In the genomic region with DNA sequence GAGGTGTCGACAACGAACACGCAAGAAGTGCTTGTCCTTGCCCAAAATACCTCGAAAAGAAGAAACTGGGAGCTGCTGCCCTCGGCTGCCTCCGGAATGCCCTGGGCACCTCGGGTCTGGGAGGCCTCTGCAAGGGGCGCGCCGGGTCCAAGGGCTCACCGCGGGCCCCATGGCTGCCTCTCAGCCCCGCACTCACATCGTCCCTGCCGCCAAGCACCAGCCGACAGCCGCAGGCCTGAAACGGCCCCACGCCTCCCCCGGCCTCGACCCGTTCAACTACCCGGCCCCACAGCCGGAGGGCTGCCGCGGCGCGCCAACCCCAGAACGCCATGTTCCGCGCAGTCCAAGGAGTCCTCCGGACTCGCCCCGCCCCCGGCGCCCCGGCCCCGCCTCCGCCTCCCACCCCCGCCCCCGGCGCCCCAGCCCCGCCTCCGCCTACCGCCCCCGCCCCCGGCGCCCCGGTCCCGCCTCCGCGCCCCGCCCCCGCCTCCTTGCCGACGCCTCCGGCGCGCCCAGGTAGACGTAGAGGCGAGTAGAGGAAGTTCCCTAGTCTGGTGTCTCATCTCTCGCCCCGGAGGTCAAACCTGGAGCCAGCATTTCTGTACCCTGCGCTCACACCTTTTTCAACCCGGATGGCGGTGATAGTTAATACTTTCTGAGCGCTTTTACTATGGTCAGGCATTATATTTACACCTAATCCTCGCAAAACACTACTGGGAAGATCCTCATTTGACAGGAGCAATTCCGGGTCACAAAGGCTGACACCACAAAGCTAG, we compare ENCODE assay signal across 8 cellular contexts. TPM values are rescaled to one million over a fixed set of nuclear protein-coding genes. Genes with fewer than 3 reads are reported as not detected.
DNase-seq lines count a peak whose midpoint lies in the region; ATAC-seq, FAIRE-seq and TF ChIP-seq lines count a peak whose summit lies in the region.

Gene SIRT3 (minus strand): TSS at position 345 of the 776 bp plus-strand sequence. CDS start 14 bp downstream, at position 331.

- no peaks in the 10 kb centered on the region for H3K9me3 ChIP-seq in left ventricle myocardium inferior (replicated peaks)
- H3K9me3 ChIP-seq in prostate gland: no peaks in the 10 kb centered on the region

- intact Hi-C loops in left ventricle myocardium inferior (cut with micrococcal nuclease) (no loop called here), prostate gland (cut with DNase I) (loop anchor here (2.0 to 10.0 kb wide), 3 partner anchors 29 to 269 kb away; partner anchors contain the start of genes BET1L, RIC8A and RNH1)

- peak within 1 kb of the TSS; percentile 99 for H3K27ac Mint-ChIP-seq in T-helper 1 cell treated with Interleukin-12 subunit alpha and Interleukin-12 subunit beta and Interleukin-4 antibody, amounts not matched to agents 30 μg/mL and 1 μg/mL, for 36 hours

- peaks cover 12% of the 10 kb centered on the region for H3K36me3 Mint-ChIP-seq in T-helper 1 cell treated with Interleukin-12 subunit alpha and Interleukin-12 subunit beta and Interleukin-4 antibody, amounts not matched to agents 30 μg/mL and 1 μg/mL, for 36 hours (ENCODE audit: low read depth)

- DNase-seq in GM12891 (ENCODE audit: insufficient read length, low spot score) (peak; percentile 94), NCI-H1417 (lab: John Stamatoyannopoulos, UW) (peak; percentile 84 to 88 (median 86)), amniotic epithelial cell (ENCODE audit: low read depth) (peak; percentile 76), left ventricle myocardium inferior (peak; percentile 85), prostate gland (ENCODE audit: low spot score) (peak; percentile 86), ureter (ENCODE audit: low spot score) (peak; percentile 85)

- TF ChIP-seq POLR2A in GM12891 (IDR thresholded peaks at IDR 0.05; ENCODE audit: low read depth, low read length): peak; percentile 60
- peak; percentile 68 for TF ChIP-seq POLR2A in prostate gland (IDR thresholded peaks at IDR 0.05)

- H3K4me1 Mint-ChIP-seq in T-helper 1 cell treated with Interleukin-12 subunit alpha and Interleukin-12 subunit beta and Interleukin-4 antibody, amounts not matched to agents 30 μg/mL and 1 μg/mL, for 36 hours (ENCODE audit: low read depth): peaks cover 40% of the 10 kb centered on the region

- H3K4me1 ChIP-seq in left ventricle myocardium inferior: peaks cover 55% of the 10 kb centered on the region
- peaks cover 10% of the 10 kb centered on the region for H3K4me1 ChIP-seq in prostate gland (replicated peaks)

- no peaks in the 10 kb centered on the region for H3K27me3 Mint-ChIP-seq in T-helper 1 cell treated with Interleukin-12 subunit alpha and Interleukin-12 subunit beta and Interleukin-4 antibody, amounts not matched to agents 30 μg/mL and 1 μg/mL, for 36 hours (ENCODE audit: low read depth)

- H3K4me3 ChIP-seq in left ventricle myocardium inferior (peak within 1 kb of the TSS; percentile 99), prostate gland (peak within 1 kb of the TSS; percentile 90 to 95)

- no peaks in the 10 kb centered on the region for H3K27me3 ChIP-seq in left ventricle myocardium inferior (ENCODE audit: low read depth)
- H3K27me3 ChIP-seq in prostate gland (replicated peaks; ENCODE audit: insufficient read depth): no peaks in the 10 kb centered on the region

- H3K27ac ChIP-seq in left ventricle myocardium inferior (replicated peaks): peak within 1 kb of the TSS; percentile 99
- peak within 1 kb of the TSS; percentile 98 for H3K27ac ChIP-seq in prostate gland

- peak within 1 kb of the TSS; percentile 97 for H3K4me3 Mint-ChIP-seq in T-helper 1 cell treated with Interleukin-12 subunit alpha and Interleukin-12 subunit beta and Interleukin-4 antibody, amounts not matched to agents 30 μg/mL and 1 μg/mL, for 36 hours

- H3K9me3 Mint-ChIP-seq in T-helper 1 cell treated with Interleukin-12 subunit alpha and Interleukin-12 subunit beta and Interleukin-4 antibody, amounts not matched to agents 30 μg/mL and 1 μg/mL, for 36 hours: no peaks in the 10 kb centered on the region

- H3K36me3 ChIP-seq in left ventricle myocardium inferior (peaks cover 19% of the 10 kb centered on the region), prostate gland (no peaks in the 10 kb centered on the region)

- 1% methylated on average over 40 of the region's 69 CpGs for WGBS in prostate gland

- FAIRE-seq in GM12891 (lab: Jason Lieb, UNC): no peak

- ATAC-seq in HG02678 (IDR thresholded peaks at IDR 0.05; ENCODE audit: unreplicated experiment): peak; percentile 78

- TF ChIP-seq CTCF in left ventricle myocardium inferior (IDR thresholded peaks at IDR 0.05; ENCODE audit: borderline replicate concordance) (peak; percentile 47), prostate gland (IDR thresholded peaks at IDR 0.05) (peak in 1 of 4 experiments; percentile 48)

TF ChIP-seq in GM12891, 5 proteins besides CTCF, POLR2A, EP300 and RAD21:
- TF ChIP-seq TAF1 (IDR thresholded peaks at IDR 0.05; ENCODE audit: low read depth, low read length): peak; percentile 43; the same call in 1 of the 2 replicates
- no peak for TF ChIP-seq POU2F2 (IDR thresholded peaks at IDR 0.05; ENCODE audit: low read depth, low read length)
- TF ChIP-seq POLR2AphosphoS5 (IDR thresholded peaks at IDR 0.05; ENCODE audit: low read depth, low read length): no peak

RNA-seq across cellular contexts. Expression of gene SIRT3, which starts in this region (rescaled TPM):
- polyA plus RNA-seq in GM12891 (2012; ENCODE audit: low read depth, missing spikeins): 17.3 TPM
- total RNA-seq in left ventricle myocardium inferior (36.4 TPM), prostate gland (10 to 100 TPM; 21.5 to 32.5 TPM), ureter (13.9 TPM)

Comparison
In these comparisons a context has a peak if more than half of its experiments do, and no peak if none do; other contexts are left out.
1. Peak in every context shown above with its lines: DNase-seq, ATAC-seq, H3K4me3 ChIP-seq and H3K27ac ChIP-seq.